Comparison of ENCODE assay signal across 10 cellular contexts in genomic region chr1:151984313-151984956, GRCh38. TPM values are rescaled to one million over a fixed set of nuclear protein-coding genes. Genes with fewer than 3 reads are reported as not detected.
DNase-seq lines count a peak whose midpoint lies in the region; ATAC-seq and TF ChIP-seq lines count a peak whose summit lies in the region.
"Had no signal": no experiment of that assay in that cellular context is flagged by ENCODE, and none has a peak within 500 bp of the region (broad histone marks: within the 10 kb centered on the region; RNA-seq: fewer than 3 reads in every experiment).

No MANE protein-coding gene starts in this region.

- CTCF ChIA-PET in CD4-positive, alpha-beta T cell (lab: Charles Lee) = interaction anchor here (1.4 to 2.9 kb wide), 2 partner anchors 16 to 17 kb away, joined by 5 to 11 read pairs; no protein-coding TSS in a partner anchor

- POLR2A ChIA-PET in CD4-positive, alpha-beta T cell (lab: Charles Lee) = interaction anchor here (1.2 kb wide), 1 partner anchor 9 kb away, joined by 3 read pairs; the partner anchor contains the start of gene S100A10

- no peaks in the 10 kb centered on the region for H3K9me3 Mint-ChIP-seq in CD4-positive, alpha-beta T cell
- no peaks in the 10 kb centered on the region for H3K9me3 Mint-ChIP-seq in activated T-cell treated with anti-CD3 and anti-CD28 coated beads, Interleukin-2, amount 50 U/mL, for 72 hours

- no peak overlapping the region for H3K4me3 Mint-ChIP-seq in CD4-positive, alpha-beta T cell
- peak overlapping the region; percentile 54 to 77 for H3K4me3 Mint-ChIP-seq in activated T-cell treated with anti-CD3 and anti-CD28 coated beads, Interleukin-2, amount 50 U/mL, for 72 hours

- DNase-seq in CD4-positive, alpha-beta T cell = no peak
- DNase-seq in activated T-cell treated with anti-CD3 and anti-CD28 coated beads, Interleukin-2, amount 50 U/mL, for 72 hours = peak; percentile 55 to 60
- no peak for DNase-seq in Right ventricle myocardium inferior (ENCODE audit: missing footprints)
- no peak for DNase-seq in NCI-H187 (lab: John Stamatoyannopoulos, UW)
- no peak for DNase-seq in inferior parietal cortex (ENCODE audit: extremely low spot score)
- no peak for DNase-seq in G401 (ENCODE audit: low spot score)
- DNase-seq: amygdala, NCI-H2081 had no signal

- peak overlapping the region; percentile 69 for H3K27ac Mint-ChIP-seq in CD4-positive, alpha-beta T cell
- peak overlapping the region; percentile 21 for H3K27ac Mint-ChIP-seq in activated T-cell treated with anti-CD3 and anti-CD28 coated beads, Interleukin-2, amount 50 U/mL, for 72 hours

- no peak for TF ChIP-seq CTCF in CD4-positive, alpha-beta T cell (IDR thresholded peaks at IDR 0.05)

- peaks cover 46% of the 10 kb centered on the region for H3K4me1 Mint-ChIP-seq in CD4-positive, alpha-beta T cell (ENCODE audit: low read depth)
- peaks cover 59% of the 10 kb centered on the region for H3K4me1 Mint-ChIP-seq in activated T-cell treated with anti-CD3 and anti-CD28 coated beads, Interleukin-2, amount 50 U/mL, for 72 hours (ENCODE audit: low read depth)

- peak; percentile 68 for ATAC-seq in CD4-positive, alpha-beta T cell (ENCODE audit: poor library complexity)
- ATAC-seq in GM19351 (IDR thresholded peaks at IDR 0.05; ENCODE audit: unreplicated experiment) (peak; percentile 93), HG03442 (IDR thresholded peaks at IDR 0.05; ENCODE audit: unreplicated experiment) (peak; percentile 88), Right ventricle myocardium inferior (no peak)
- peak; percentile 94 to 95 for ATAC-seq in activated T-cell treated with anti-CD3 and anti-CD28 coated beads, Interleukin-2, amount 50 U/mL, for 72 hours (replicated peaks in 1 of 2)

- no peaks in the 10 kb centered on the region for H3K9me3 ChIP-seq in CD4-positive, alpha-beta T cell (ENCODE audit: control insufficient read depth, low read length)

- in situ Hi-C loops in G401 (cut with HindIII; ENCODE audit: low sequenced_read_pairs) = no loop called here

- no peaks in the 10 kb centered on the region for H3K27me3 Mint-ChIP-seq in CD4-positive, alpha-beta T cell
- no peaks in the 10 kb centered on the region for H3K27me3 Mint-ChIP-seq in activated T-cell treated with anti-CD3 and anti-CD28 coated beads, Interleukin-2, amount 50 U/mL, for 72 hours (ENCODE audit: low read depth)

- H3K36me3 Mint-ChIP-seq in CD4-positive, alpha-beta T cell (ENCODE audit: low read depth) = peaks cover 86% of the 10 kb centered on the region
- peaks cover 8 to 19% of the 10 kb centered on the region in 2 donors for H3K36me3 Mint-ChIP-seq in activated T-cell treated with anti-CD3 and anti-CD28 coated beads, Interleukin-2, amount 50 U/mL, for 72 hours (ENCODE audit: insufficient read depth in 2 of 2)

- H3K27me3 ChIP-seq in CD4-positive, alpha-beta T cell (ENCODE audit: control insufficient read depth, insufficient read depth, low read length) = no peaks in the 10 kb centered on the region

- peak overlapping the region; percentile 11 for H3K27ac ChIP-seq in CD4-positive, alpha-beta T cell (ENCODE audit: low read depth, low read length)

- intact Hi-C loops in CD4-positive, alpha-beta T cell (cut with DNase I, micrococcal nuclease) = no loop called here
- intact Hi-C loops in Right ventricle myocardium inferior (cut with DNase I) = no loop called here

RNA-seq across cellular contexts. Expression of gene S100A10, which starts 9.2 kb away (rescaled TPM):
- total RNA-seq in CD4-positive, alpha-beta T cell = 100 to 1,000 TPM; 189 to 204 TPM
- total RNA-seq in activated T-cell treated with anti-CD3 and anti-CD28 coated beads, Interleukin-2, amount 50 U/mL, for 72 hours = 100 to 1,000 TPM in 1 of 2 donors, 10 to 100 TPM in 1; 76.6 to 138 TPM
- total RNA-seq in Right ventricle myocardium inferior = 290 TPM
- total RNA-seq in G401 (2014; rRNA removed; shearing (Covaris generic)) = not detected in 2 replicates

RNA-seq across cellular contexts. Expression of gene S100A11, which starts 52.4 kb away (rescaled TPM):
- 10 to 100 TPM; 23.6 to 24.1 TPM for total RNA-seq in CD4-positive, alpha-beta T cell
- total RNA-seq in activated T-cell treated with anti-CD3 and anti-CD28 coated beads, Interleukin-2, amount 50 U/mL, for 72 hours = 100 to 1,000 TPM; 252 to 355 TPM
- 92.0 TPM for total RNA-seq in Right ventricle myocardium inferior
- total RNA-seq in G401 (2014; rRNA removed; shearing (Covaris generic)) = not detected in 2 replicates

Comparison
In these comparisons a context has a peak if more than half of its experiments do, and no peak if none do; other contexts are left out.
1. DNase-seq: peak in activated T-cell treated with anti-CD3 and anti-CD28 coated beads, Interleukin-2, amount 50 U/mL, for 72 hours (2 of 2); none in CD4-positive, alpha-beta T cell (0 of 10), Right ventricle myocardium inferior (single experiment), NCI-H187 (0 of 2), inferior parietal cortex (single experiment) and G401 (single experiment).
2. RNA of gene S100A10, which starts 9.2 kb away (total RNA-seq): 290 TPM in Right ventricle myocardium inferior (single experiment), 189 to 204 TPM in CD4-positive, alpha-beta T cell and 76.6 to 138 TPM in activated T-cell treated with anti-CD3 and anti-CD28 coated beads, Interleukin-2, amount 50 U/mL, for 72 hours; not detected in G401; every median in the first group is over 10 times any median in the second.
3. RNA of gene S100A11, which starts 52.4 kb away (total RNA-seq): 252 to 355 TPM in activated T-cell treated with anti-CD3 and anti-CD28 coated beads, Interleukin-2, amount 50 U/mL, for 72 hours, 92.0 TPM in Right ventricle myocardium inferior (single experiment) and 23.6 to 24.1 TPM in CD4-positive, alpha-beta T cell; not detected in G401; every median in the first group is over 10 times any median in the second.